ENCODE assay signal across 8 cellular contexts in the genomic region with DNA sequence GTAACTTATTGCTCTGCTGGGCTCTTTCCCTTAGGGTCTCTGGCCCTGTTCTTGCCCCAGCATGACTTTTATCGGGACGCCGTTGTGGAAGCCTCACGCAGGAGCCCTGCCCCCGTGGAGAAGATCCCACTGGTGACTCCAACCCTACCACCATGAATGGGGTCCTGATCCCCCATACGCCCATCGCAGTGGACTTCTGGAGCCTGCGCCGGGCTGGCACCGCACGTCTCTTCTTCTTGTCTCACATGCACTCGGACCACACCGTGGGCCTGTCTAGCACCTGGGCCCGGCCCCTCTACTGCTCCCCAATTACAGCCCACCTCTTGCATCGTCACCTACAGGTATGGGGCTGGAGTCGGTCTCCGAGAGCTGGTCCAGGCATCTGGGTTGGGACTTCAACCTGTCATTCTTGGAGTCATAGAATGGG. TPM values are rescaled to one million over a fixed set of nuclear protein-coding genes. Genes with fewer than 3 reads are reported as not detected.
DNase-seq lines count a peak whose midpoint lies in the region; ATAC-seq, FAIRE-seq and TF ChIP-seq lines count a peak whose summit lies in the region.

No MANE protein-coding gene starts in this region.

- H3K9me3 ChIP-seq in ES-I3 (ENCODE audit: control insufficient read depth, insufficient read depth, low read length) (no peaks in the 10 kb centered on the region), K562 (replicated peaks; ENCODE audit: control insufficient read depth, insufficient read depth, low read depth, low read length) (no peaks in the 10 kb centered on the region), left lung (no peaks in the 10 kb centered on the region)

- peak overlapping the region; percentile 94 for H2AFZ ChIP-seq in K562 (ENCODE audit: low read depth, low read length)

- TF ChIP-seq POLR2A in K562 (conservative IDR thresholded peaks at IDR 0.05): no peak; the same call in 1 of the 2 replicates

- CTCF ChIA-PET in K562 (lab: Yijun Ruan, JAX; ENCODE audit: low intra/inter-chr PET ratio): interaction anchor here (1.1 to 3.7 kb wide), 3 partner anchors 68 to 101 kb away, joined by 3 to 23 read pairs (median 3); no protein-coding TSS in a partner anchor

- H3K27me3 ChIP-seq in K562 (ENCODE audit: control insufficient read depth in 2 of 2, insufficient read depth in 2 of 2, low read length in 2 of 2): no peaks in the 10 kb centered on the region
- no peaks in the 10 kb centered on the region for H3K27me3 ChIP-seq in left lung

- H3K4me3 ChIP-seq in K562 (peak overlapping the region; percentile 65), left lung (peak overlapping the region; percentile 77 to 79)

- H3K4me1 ChIP-seq in ES-I3 (ENCODE audit: insufficient read depth, low read length) (peaks cover 3% of the 10 kb centered on the region), K562 (replicated peaks in 1 of 2; ENCODE audit: control insufficient read depth in 2 of 2, insufficient read depth in 2 of 2, low read length in 2 of 2) (peaks cover 10 to 19% of the 10 kb centered on the region in 2 experiments; a peak in 4 of 5 replicates), left lung (peaks cover 12 to 56% of the 10 kb centered on the region in 2 donors)

- peak overlapping the region; percentile 93 for H3K27ac ChIP-seq in K562 (ENCODE audit: extremely low read depth, low read depth, low read length)
- H3K27ac ChIP-seq in left lung: peak overlapping the region; percentile 94 to 96
- H3K27ac ChIP-seq in substantia nigra (ENCODE audit: low read depth, low read length, poor library complexity, severe bottlenecking): peak overlapping the region; percentile 87

- POLR2A ChIA-PET in K562 (lab: Yijun Ruan, JAX): interaction anchor here (1.4 to 3.8 kb wide), 5 partner anchors 9 to 94 kb away, joined by 4 to 64 read pairs (median 8); partner anchors contain the start of genes HIPK1 and RSBN1

- in situ Hi-C loops in K562 (cut with MboI): no loop called here

- TSS peak; percentile 68 for BruUV-seq in K562 (replicated peaks; lab: Mats Ljungman, UMichigan)

- ATAC-seq in GM21576 (IDR thresholded peaks at IDR 0.05; ENCODE audit: unreplicated experiment) (peak; percentile 5), K562 (peak; percentile 40), left lung (peak; percentile 0), GM18861 (IDR thresholded peaks at IDR 0.05; ENCODE audit: unreplicated experiment) (no peak)

- TF ChIP-seq RAD21 in K562 (CRISPR knock-in tag; conservative IDR thresholded peaks at IDR 0.05 in 1 of 2, IDR thresholded peaks at IDR 0.05 in 1 of 2): no peak

- intact Hi-C loops in K562 (cut with micrococcal nuclease) (loop anchor here (1.0 kb wide), 4 partner anchors 24 to 146 kb away; partner anchors contain the start of genes HIPK1 and PHTF1), left lung (cut with DNase I) (no loop called here)

- TF ChIP-seq CTCF in K562 (IDR thresholded peaks at IDR 0.05 in 2 of 3, conservative IDR thresholded peaks at IDR 0.05 in 1 of 3; ENCODE audit: insufficient read depth in 2 of 3, low read depth in 1 of 3, low read length in 3 of 3) (no peak), left lung (IDR thresholded peaks at IDR 0.05) (no peak)

- H3K9ac ChIP-seq in ES-I3 (ENCODE audit: low read depth, low read length) (peak overlapping the region; percentile 94), K562 (ENCODE audit: insufficient read depth in 1 of 2, low read depth in 2 of 2, low read length in 2 of 2) (peak overlapping the region; percentile 89 to 99)

- WGBS in K562 (ENCODE audit: insufficient coverage, low coverage, missing lambda C conversion rate): under 1% methylated on average over 17 of the region's 17 CpGs

- TF ChIP-seq EP300 in K562 (IDR thresholded peaks at IDR 0.05; ENCODE audit: low read length): no peak

- H3K36me3 ChIP-seq in ES-I3 (ENCODE audit: insufficient read depth, low read length) (peaks cover 5% of the 10 kb centered on the region; the same call in 1 of the 2 replicates), K562 (ENCODE audit: control insufficient read depth, insufficient read depth, low read length) (peaks cover 56% of the 10 kb centered on the region), left lung (peaks cover 0 to 31% of the 10 kb centered on the region in 2 donors)

- H3K9me1 ChIP-seq in K562 (ENCODE audit: control insufficient read depth, insufficient read depth, low read length): no peaks in the 10 kb centered on the region

- peak overlapping the region; percentile 100 for H3K4me2 ChIP-seq in K562 (ENCODE audit: insufficient read depth, low read length)

- DNase-seq in NCI-H1930 (lab: John Stamatoyannopoulos, UW): peak; percentile 9 to 33
- peak; percentile 36 to 56 (median 48) for DNase-seq in K562 (ENCODE audit: extremely low read depth in 1 of 4, low spot score in 3 of 4)
- peak in 1 of 2 donors; percentile 51 for DNase-seq in left lung
- peak in 5 of 49 donors; percentile 28 to 58 (median 47) for DNase-seq in substantia nigra (lab: John Stamatoyannopoulos, UW)
- no peak for DNase-seq in OCI-M2 (lab: John Stamatoyannopoulos, UW; ENCODE audit: unreplicated experiment)

- no peak for FAIRE-seq in K562 (lab: Jason Lieb, UNC)

- peaks cover 48% of the 10 kb centered on the region for H3K79me2 ChIP-seq in K562 (ENCODE audit: control insufficient read depth, insufficient read depth, low read length)

- H4K20me1 ChIP-seq in K562 (replicated peaks; ENCODE audit: control insufficient read depth, insufficient read depth, low read length): no peaks in the 10 kb centered on the region

RNA-seq across cellular contexts. Expression of gene DCLRE1B, which starts 0.3 kb away (rescaled TPM):
- 9.0 and 11.8 TPM in 2 replicates for total RNA-seq in K562 (2011; cell fraction: chromatin; rRNA removed; ENCODE audit: low replicate concordance)
- 8.8 and 8.9 TPM in 2 replicates for total RNA-seq in K562 (2011; cell fraction: nucleolus; rRNA removed)
- total RNA-seq in K562 (2011; cell fraction: nucleoplasm; rRNA removed): 8.4 and 10.4 TPM in 2 replicates
- 10.6 and 15.8 TPM in 2 replicates for total RNA-seq in K562 (2014; rRNA removed)
- total RNA-seq in K562 (2014; rRNA removed; fragmentation: Illumina TruSeq; extraction: Trizol): 17.2 and 19.2 TPM in 2 replicates
- 22.6 and 22.9 TPM in 2 replicates for total RNA-seq in K562 (2015; rRNA removed; fragmentation: Illumina TruSeq; extraction: Trizol)
- total RNA-seq in K562 (2021): 22.8 and 23.7 TPM in 2 replicates
- 11.0 and 11.7 TPM in 2 replicates for polyA plus RNA-seq in K562 (2011; rRNA removed)
- polyA plus RNA-seq in K562 (2011; cell fraction: cytosol; rRNA removed): 13.7 and 18.9 TPM in 2 replicates
- polyA plus RNA-seq in K562 (2011; cell fraction: nucleus; rRNA removed): 6.8 and 10.7 TPM in 2 replicates
- polyA plus RNA-seq in K562 (2012): 14.8 and 17.9 TPM in 2 replicates
- polyA plus RNA-seq in K562 (2014; fragmentation: Illumina TruSeq; extraction: Trizol): 25.9 and 28.8 TPM in 2 replicates
- 10 to 100 TPM; 12.4 to 22.2 TPM for polyA plus RNA-seq in K562 (2014; fragmentation: Nextera tagmentation; extraction: Ambion mirVana)
- polyA plus RNA-seq in K562 (2014; rRNA removed): 14.9 and 18.0 TPM in 2 replicates
- 14.5 and 14.7 TPM in 2 replicates for polyA minus RNA-seq in K562 (2011; rRNA and poly(A)+ RNA removed)
- polyA minus RNA-seq in K562 (2011; cell fraction: cytosol; rRNA and poly(A)+ RNA removed): 10.4 and 16.3 TPM in 2 replicates
- polyA minus RNA-seq in K562 (2011; cell fraction: nucleus; rRNA and poly(A)+ RNA removed): 5.1 and 7.6 TPM in 2 replicates
- 1 to 10 TPM; 7.3 to 9.1 TPM for total RNA-seq in left lung

RNA-seq across cellular contexts. Expression of gene AP4B1, which starts 0.8 kb away (rescaled TPM):
- 103 and 194 TPM in 2 replicates for total RNA-seq in K562 (2011; cell fraction: chromatin; rRNA removed; ENCODE audit: low replicate concordance)
- 47.9 and 67.8 TPM in 2 replicates for total RNA-seq in K562 (2011; cell fraction: nucleolus; rRNA removed)
- 93.6 and 108 TPM in 2 replicates for total RNA-seq in K562 (2011; cell fraction: nucleoplasm; rRNA removed)
- total RNA-seq in K562 (2014; rRNA removed) (15.8 and 20.2 TPM in 2 replicates), K562 (2014; rRNA removed; fragmentation: Illumina TruSeq; extraction: Trizol) (24.6 and 30.4 TPM in 2 replicates), K562 (2015; rRNA removed; fragmentation: Illumina TruSeq; extraction: Trizol) (21.2 and 21.7 TPM in 2 replicates), K562 (2021) (22.2 and 23.8 TPM in 2 replicates), left lung (10 to 100 TPM; 15.4 to 21.2 TPM)
- polyA plus RNA-seq in K562 (2011; rRNA removed) (36.5 and 37.3 TPM in 2 replicates), K562 (2014; fragmentation: Illumina TruSeq; extraction: Trizol) (26.7 and 28.5 TPM in 2 replicates), K562 (2014; fragmentation: Nextera tagmentation; extraction: Ambion mirVana) (10 to 100 TPM; 21.9 to 28.2 TPM), K562 (2014; rRNA removed) (26.1 and 32.0 TPM in 2 replicates)
- 11.8 and 29.3 TPM in 2 replicates for polyA plus RNA-seq in K562 (2011; cell fraction: cytosol; rRNA removed)
- polyA plus RNA-seq in K562 (2011; cell fraction: nucleus; rRNA removed): 66.6 and 88.6 TPM in 2 replicates
- 19.7 and 20.1 TPM in 2 replicates for polyA plus RNA-seq in K562 (2012)
- 47.9 and 53.5 TPM in 2 replicates for polyA minus RNA-seq in K562 (2011; rRNA and poly(A)+ RNA removed)
- 15.7 and 16.8 TPM in 2 replicates for polyA minus RNA-seq in K562 (2011; cell fraction: cytosol; rRNA and poly(A)+ RNA removed)
- 24.4 and 47.7 TPM in 2 replicates for polyA minus RNA-seq in K562 (2011; cell fraction: nucleus; rRNA and poly(A)+ RNA removed)

RNA-seq across cellular contexts. Expression of gene BCL2L15, which starts 18.1 kb away (rescaled TPM):
- total RNA-seq in K562 (2011; cell fraction: chromatin; rRNA removed; ENCODE audit: low replicate concordance): 1.4 and 2.8 TPM in 2 replicates
- 0.53 and 0.67 TPM in 2 replicates for total RNA-seq in K562 (2011; cell fraction: nucleolus; rRNA removed)
- total RNA-seq in K562 (2011; cell fraction: nucleoplasm; rRNA removed): 0.95 and 2.5 TPM in 2 replicates
- total RNA-seq in K562 (2014; rRNA removed) (0.09 and 0.12 TPM in 2 replicates), K562 (2014; rRNA removed; fragmentation: Illumina TruSeq; extraction: Trizol) (0.32 and 0.33 TPM in 2 replicates), K562 (2015; rRNA removed; fragmentation: Illumina TruSeq; extraction: Trizol) (0.19 and 0.36 TPM in 2 replicates), K562 (2021) (0.09 and 0.72 TPM in 2 replicates), left lung (1 to 10 TPM; 2.2 to 2.3 TPM)
- polyA plus RNA-seq in K562 (2011; rRNA removed) (0.25 and 0.74 TPM in 2 replicates), K562 (2014; fragmentation: Illumina TruSeq; extraction: Trizol) (0.06 and 0.26 TPM in 2 replicates), K562 (2014; fragmentation: Nextera tagmentation; extraction: Ambion mirVana) (under 1 TPM in 1 of 2 experiments, not detected in 1; 0.42 TPM), K562 (2014; rRNA removed) (0.32 and 0.78 TPM in 2 replicates)
- polyA plus RNA-seq in K562 (2011; cell fraction: cytosol; rRNA removed): 0.10 and 0.15 TPM in 2 replicates
- 0.85 and 1.2 TPM in 2 replicates for polyA plus RNA-seq in K562 (2011; cell fraction: nucleus; rRNA removed)
- 0.20 and 0.43 TPM in 2 replicates for polyA plus RNA-seq in K562 (2012)
- 0.48 and 1.2 TPM in 2 replicates for polyA minus RNA-seq in K562 (2011; rRNA and poly(A)+ RNA removed)
- polyA minus RNA-seq in K562 (2011; cell fraction: cytosol; rRNA and poly(A)+ RNA removed): not detected in 2 replicates
- polyA minus RNA-seq in K562 (2011; cell fraction: nucleus; rRNA and poly(A)+ RNA removed): 0.33 and 0.40 TPM in 2 replicates

RNA-seq across cellular contexts. Expression of gene HIPK1, which starts 23.7 kb away (rescaled TPM):
- 87.8 and 103 TPM in 2 replicates for total RNA-seq in K562 (2011; cell fraction: chromatin; rRNA removed; ENCODE audit: low replicate concordance)
- 36.9 and 44.0 TPM in 2 replicates for total RNA-seq in K562 (2011; cell fraction: nucleolus; rRNA removed)
- total RNA-seq in K562 (2011; cell fraction: nucleoplasm; rRNA removed): 51.7 and 52.1 TPM in 2 replicates
- 20.2 and 28.3 TPM in 2 replicates for total RNA-seq in K562 (2014; rRNA removed)
- total RNA-seq in K562 (2014; rRNA removed; fragmentation: Illumina TruSeq; extraction: Trizol): 29.6 and 33.1 TPM in 2 replicates
- total RNA-seq in K562 (2015; rRNA removed; fragmentation: Illumina TruSeq; extraction: Trizol): 28.6 and 29.6 TPM in 2 replicates
- total RNA-seq in K562 (2021): 57.5 and 57.9 TPM in 2 replicates
- 56.1 and 66.4 TPM in 2 replicates for polyA plus RNA-seq in K562 (2011; rRNA removed)
- 61.3 and 67.9 TPM in 2 replicates for polyA plus RNA-seq in K562 (2011; cell fraction: cytosol; rRNA removed)
- polyA plus RNA-seq in K562 (2011; cell fraction: nucleus; rRNA removed): 83.1 and 90.0 TPM in 2 replicates
- polyA plus RNA-seq in K562 (2012): 26.4 and 28.7 TPM in 2 replicates
- polyA plus RNA-seq in K562 (2014; fragmentation: Illumina TruSeq; extraction: Trizol): 34.5 and 35.9 TPM in 2 replicates
- 10 to 100 TPM in 1 of 2 experiments, 1 to 10 TPM in 1; 10.0 to 10.9 TPM for polyA plus RNA-seq in K562 (2014; fragmentation: Nextera tagmentation; extraction: Ambion mirVana)
- 21.3 and 21.9 TPM in 2 replicates for polyA plus RNA-seq in K562 (2014; rRNA removed)
- 157 and 177 TPM in 2 replicates for polyA minus RNA-seq in K562 (2011; rRNA and poly(A)+ RNA removed)
- polyA minus RNA-seq in K562 (2011; cell fraction: cytosol; rRNA and poly(A)+ RNA removed): 66.3 and 89.1 TPM in 2 replicates
- 27.6 and 55.2 TPM in 2 replicates for polyA minus RNA-seq in K562 (2011; cell fraction: nucleus; rRNA and poly(A)+ RNA removed)
- 10 to 100 TPM; 61.1 to 77.4 TPM for total RNA-seq in left lung

RNA-seq across cellular contexts. Expression of gene PTPN22, which starts 33.9 kb away (rescaled TPM):
- total RNA-seq in K562 (2011; cell fraction: chromatin; rRNA removed; ENCODE audit: low replicate concordance): 0.53 and 0.81 TPM in 2 replicates
- 0.17 and 0.79 TPM in 2 replicates for total RNA-seq in K562 (2011; cell fraction: nucleolus; rRNA removed)
- 0.46 and 1.9 TPM in 2 replicates for total RNA-seq in K562 (2011; cell fraction: nucleoplasm; rRNA removed)
- total RNA-seq in K562 (2014; rRNA removed) (0.82 and 1.3 TPM in 2 replicates), K562 (2014; rRNA removed; fragmentation: Illumina TruSeq; extraction: Trizol) (1.9 and 2.0 TPM in 2 replicates), K562 (2015; rRNA removed; fragmentation: Illumina TruSeq; extraction: Trizol) (4.6 and 5.3 TPM in 2 replicates), K562 (2021) (1.0 and 1.3 TPM in 2 replicates), left lung (10 to 100 TPM in 1 of 2 donors, 1 to 10 TPM in 1; 5.6 to 10.0 TPM)
- polyA plus RNA-seq in K562 (2011; rRNA removed) (0.45 and 0.76 TPM in 2 replicates), K562 (2014; fragmentation: Illumina TruSeq; extraction: Trizol) (1.9 and 2.3 TPM in 2 replicates), K562 (2014; fragmentation: Nextera tagmentation; extraction: Ambion mirVana) (1 to 10 TPM; 1.1 to 1.6 TPM), K562 (2014; rRNA removed) (0.95 and 1.4 TPM in 2 replicates)
- 0.09 and 0.47 TPM in 2 replicates for polyA plus RNA-seq in K562 (2011; cell fraction: cytosol; rRNA removed)
- polyA plus RNA-seq in K562 (2011; cell fraction: nucleus; rRNA removed): 0.77 and 0.98 TPM in 2 replicates
- 2.5 and 7.6 TPM in 2 replicates for polyA plus RNA-seq in K562 (2012)
- polyA minus RNA-seq in K562 (2011; rRNA and poly(A)+ RNA removed): 0.46 and 2.4 TPM in 2 replicates
- polyA minus RNA-seq in K562 (2011; cell fraction: cytosol; rRNA and poly(A)+ RNA removed): 0.64 TPM in 1 of 2 replicates, not detected in the other
- 0.81 and 2.4 TPM in 2 replicates for polyA minus RNA-seq in K562 (2011; cell fraction: nucleus; rRNA and poly(A)+ RNA removed)
